In genomic region chr5:149015126-149015525, GRCh38 we compare ENCODE assay signal across 22 cellular contexts. TPM values are rescaled to one million over a fixed set of nuclear protein-coding genes. Genes with fewer than 3 reads are reported as not detected.
DNase-seq lines count a peak whose midpoint lies in the region; ATAC-seq, FAIRE-seq and TF ChIP-seq lines count a peak whose summit lies in the region.
"Had no signal": no experiment of that assay in that cellular context is flagged by ENCODE, and none has a peak within 500 bp of the region (broad histone marks: within the 10 kb centered on the region; RNA-seq: fewer than 3 reads in every experiment).

No MANE protein-coding gene starts in this region.

- DNase-seq in DMS 273 (lab: John Stamatoyannopoulos, UW; ENCODE audit: unreplicated experiment) (peak; percentile 31), DMS 273 treated with DMSO at 0.1 percent for 48 hours (lab: John Stamatoyannopoulos, UW) (no peak), M059J (ENCODE audit: low read depth) (peak; percentile 81), bronchial epithelial cell (ENCODE audit: low read depth) (no peak), neuronal stem cell (ENCODE audit: low spot score) (no peak), right lobe of liver (no peak)
- DNase-seq in stimulated activated CD4-positive, alpha-beta T cell treated with anti-CD3 and anti-CD28 coated beads, Interleukin-1b, Interleukin-23, amount 100 ng/mL, for 48 hours = no peak
- no peak for DNase-seq in stimulated activated CD4-positive, alpha-beta T cell treated with anti-CD3 and anti-CD28 coated beads, Interleukin-12 subunit alpha, Interleukin-12 subunit beta, amount 100 ng/mL, for 4 hours
- DNase-seq: 8988T; CD8-positive, alpha-beta memory T cell; DMS79 treated with DMSO at 0.1 percent for 48 hours; KBM-7; NCI-H1048; NCI-H1436 treated with DMSO at 0.1 percent for 48 hours; NCI-H2029; Peyer's patch had no signal

- no peak for TF ChIP-seq CTCF in bronchial epithelial cell (IDR thresholded peaks at IDR 0.05; ENCODE audit: insufficient read depth, low read length, severe bottlenecking)
- TF ChIP-seq CTCF in right lobe of liver (IDR thresholded peaks at IDR 0.05) = no peak

- H3K4ac ChIP-seq in neuronal stem cell (ENCODE audit: low read length) = no peak overlapping the region

- no peaks in the 10 kb centered on the region for H3K36me3 ChIP-seq in bronchial epithelial cell (ENCODE audit: control insufficient read depth, insufficient read depth, low read length)
- no peaks in the 10 kb centered on the region for H3K36me3 ChIP-seq in neuronal stem cell (replicated peaks in 1 of 2; ENCODE audit: control insufficient read depth in 2 of 2, insufficient read depth in 2 of 2, low read length in 2 of 2)
- no peaks in the 10 kb centered on the region for H3K36me3 ChIP-seq in right lobe of liver
- H3K36me3 ChIP-seq: BLaER1, Peyer's patch had no signal

- ATAC-seq in right lobe of liver = no peak
- ATAC-seq: HepG2, Right ventricle myocardium inferior had no signal

- H3K27ac ChIP-seq in neuronal stem cell (replicated peaks; ENCODE audit: low read length) (no peak overlapping the region), right lobe of liver (no peak overlapping the region)
- H3K27ac ChIP-seq: BLaER1, Peyer's patch had no signal

- H3K23ac ChIP-seq in neuronal stem cell (ENCODE audit: low read depth, low read length, poor library complexity) = no peak overlapping the region

- no peaks in the 10 kb centered on the region for H3K79me1 ChIP-seq in neuronal stem cell (ENCODE audit: low read depth, low read length)

- no peak overlapping the region for H2BK5ac ChIP-seq in neuronal stem cell (ENCODE audit: low read length)

- no peak overlapping the region for H3K9ac ChIP-seq in neuronal stem cell (ENCODE audit: low read depth, low read length, poor library complexity)
- H3K9ac ChIP-seq: BLaER1 had no signal

- H3K4me2 ChIP-seq in neuronal stem cell (ENCODE audit: insufficient read depth, low read length, poor library complexity, severe bottlenecking) = no peak overlapping the region
- H3K4me2 ChIP-seq: BLaER1 had no signal

- no peak overlapping the region for H2BK120ac ChIP-seq in neuronal stem cell (ENCODE audit: low read depth, low read length)

- H2BK12ac ChIP-seq in neuronal stem cell (ENCODE audit: low read length) = no peak overlapping the region

- intact Hi-C loops in right lobe of liver (cut with DNase I) = no loop called here

- peak; percentile 43 for FAIRE-seq in bronchial epithelial cell (lab: Jason Lieb, UNC)
- FAIRE-seq: D721Med, G401.6, H54, HepG2 had no signal

- no peak overlapping the region for H2AFZ ChIP-seq in neuronal stem cell (ENCODE audit: low read length)

- no peak overlapping the region for H4K8ac ChIP-seq in neuronal stem cell (ENCODE audit: low read depth, low read length)

- H3K4me3 ChIP-seq in bronchial epithelial cell (ENCODE audit: low read depth, low read length) (no peak overlapping the region), neuronal stem cell (ENCODE audit: low read length in 2 of 2) (no peak overlapping the region), right lobe of liver (no peak overlapping the region)
- H3K4me3 ChIP-seq: BLaER1, Peyer's patch had no signal

- H3K14ac ChIP-seq in neuronal stem cell (ENCODE audit: low read length) = peak overlapping the region; percentile 9

- H3K4me1 ChIP-seq in neuronal stem cell (ENCODE audit: control insufficient read depth in 2 of 2, insufficient read depth in 1 of 2, low read depth in 1 of 2, low read length in 2 of 2) (no peaks in the 10 kb centered on the region), right lobe of liver (peaks cover 0 to 22% (median 4%) of the 10 kb centered on the region in 4 donors)
- H3K4me1 ChIP-seq: Peyer's patch had no signal

- H3K9me3 ChIP-seq in neuronal stem cell (replicated peaks in 1 of 2; ENCODE audit: control insufficient read depth in 2 of 2, insufficient read depth in 1 of 2, low read depth in 1 of 2, low read length in 2 of 2) (no peaks in the 10 kb centered on the region), right lobe of liver (no peaks in the 10 kb centered on the region)
- H3K9me3 ChIP-seq: BLaER1, Peyer's patch had no signal

- no peak overlapping the region for H2AK5ac ChIP-seq in neuronal stem cell (ENCODE audit: low read depth, low read length)

- H4K91ac ChIP-seq in neuronal stem cell (ENCODE audit: low read depth, low read length, poor library complexity) = peak overlapping the region; percentile 65

- no peak for TF ChIP-seq POLR2A in right lobe of liver (IDR thresholded peaks at IDR 0.05)

- no peak overlapping the region for H3K18ac ChIP-seq in neuronal stem cell (ENCODE audit: low read length)

- H3K27me3 ChIP-seq in bronchial epithelial cell (ENCODE audit: control insufficient read depth, insufficient read depth, low read length) (no peaks in the 10 kb centered on the region), neuronal stem cell (ENCODE audit: control insufficient read depth in 3 of 3, insufficient read depth in 3 of 3, low read depth in 1 of 3, low read length in 3 of 3) (no peaks in the 10 kb centered on the region), right lobe of liver (no peaks in the 10 kb centered on the region)
- H3K27me3 ChIP-seq: BLaER1, Peyer's patch had no signal

- H2BK15ac ChIP-seq in neuronal stem cell (ENCODE audit: low read length) = no peak overlapping the region

- WGBS in neuronal stem cell (ENCODE audit: extremely low coverage in 2 of 2, insufficient read length in 2 of 2, insufficient replicate concordance in 1 of 2), 2 donors = no CpG with 5 or more reads among the region's 1 CpG
- WGBS in right lobe of liver (ENCODE audit: insufficient coverage, low coverage, low lambda C conversion rate, missing lambda C conversion rate) = no CpG with 5 or more reads among the region's 1 CpG

RNA-seq across cellular contexts. Expression of gene SH3TC2, which starts 47.7 kb away (rescaled TPM):
- 2.4 and 7.2 TPM in 2 replicates for total RNA-seq in M059J (2014; rRNA removed; shearing (Covaris generic))
- total RNA-seq in bronchial epithelial cell = 4.0 and 4.7 TPM in 2 replicates
- polyA plus RNA-seq in neuronal stem cell (2013, experiment 1 of 2) = 0.64 TPM
- polyA plus RNA-seq in neuronal stem cell (2013, experiment 2 of 2) = 0.46 TPM
- under 1 TPM; 0.06 to 0.88 (median 0.53) TPM for total RNA-seq in right lobe of liver
- total RNA-seq: CD8-positive, alpha-beta memory T cell had no signal
- polyA plus RNA-seq: CD8-positive, alpha-beta memory T cell had no signal

Comparison
In these comparisons a context has a peak if more than half of its experiments do, and no peak if none do; other contexts are left out.
1. DNase-seq: peak in DMS 273 (single experiment) and M059J (single experiment); none in DMS 273 treated with DMSO at 0.1 percent for 48 hours (single experiment), bronchial epithelial cell (single experiment), neuronal stem cell (single experiment), stimulated activated CD4-positive, alpha-beta T cell treated with anti-CD3 and anti-CD28 coated beads, Interleukin-1b, Interleukin-23, amount 100 ng/mL, for 48 hours (single experiment), right lobe of liver (0 of 3) and stimulated activated CD4-positive, alpha-beta T cell treated with anti-CD3 and anti-CD28 coated beads, Interleukin-12 subunit alpha, Interleukin-12 subunit beta, amount 100 ng/mL, for 4 hours (single experiment).